ENCODE assay signal across 8 cellular contexts in the genomic region with DNA sequence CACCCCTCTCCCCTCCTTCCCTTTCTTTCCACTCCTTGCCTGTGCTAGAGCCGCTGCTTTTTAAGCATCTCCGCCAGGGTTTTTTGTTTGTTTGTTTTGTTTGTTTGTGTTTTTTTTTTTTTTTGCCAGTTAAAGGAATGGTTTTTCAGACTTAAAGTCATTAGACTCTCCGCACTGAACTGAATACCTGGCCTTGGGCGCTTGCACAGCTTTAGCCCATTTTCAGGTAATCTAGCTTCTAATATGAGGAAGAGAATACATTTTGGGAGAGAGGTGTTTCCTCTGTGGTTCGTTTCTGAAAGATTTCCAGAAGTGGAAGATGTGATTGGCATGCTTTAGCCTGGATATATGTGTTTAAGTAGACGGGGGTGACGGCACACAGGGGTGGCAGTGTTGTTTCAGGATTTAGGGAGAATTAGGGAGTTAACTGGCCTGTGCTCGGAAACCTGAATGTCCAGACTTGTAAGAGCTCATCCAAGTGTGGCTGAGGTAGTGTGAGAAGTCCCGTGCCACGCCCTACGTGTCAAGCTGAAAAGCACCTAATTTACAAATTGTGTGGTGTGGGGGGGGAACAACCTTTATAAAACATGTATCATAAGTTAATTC. TPM values are rescaled to one million over a fixed set of nuclear protein-coding genes. Genes with fewer than 3 reads are reported as not detected.
DNase-seq lines count a peak whose midpoint lies in the region; ATAC-seq, FAIRE-seq and TF ChIP-seq lines count a peak whose summit lies in the region.

No MANE protein-coding gene starts in this region.

- FAIRE-seq in GM12878 (lab: Jason Lieb, UNC), result no peak

- H3K27me3 ChIP-seq in heart right ventricle (no peaks in the 10 kb centered on the region), GM12878 (replicated peaks in 1 of 2; ENCODE audit: control insufficient read depth in 2 of 2, insufficient read depth in 2 of 2, low read length in 1 of 2) (no peaks in the 10 kb centered on the region), stomach smooth muscle (ENCODE audit: control insufficient read depth in 1 of 2, insufficient read depth in 2 of 2, low read length in 2 of 2) (no peaks in the 10 kb centered on the region)

- BruUV-seq in GM12878 (replicated peaks; lab: Mats Ljungman, UMichigan), result TSS peak; percentile 60

- H3K9ac ChIP-seq in GM12878 (ENCODE audit: control insufficient read depth, insufficient read depth, low read length) (peak overlapping the region; percentile 86), stomach smooth muscle (ENCODE audit: low read length in 2 of 2) (peak overlapping the region; percentile 71 to 96)

- RAD21 ChIA-PET in GM12878 (lab: Charles Lee; ENCODE audit: unreplicated experiment), result interaction anchor here (0.7 to 6.4 kb wide), 10 partner anchors 11 to 122 kb away, joined by 3 to 75 read pairs (median 6); no protein-coding TSS in a partner anchor

- POLR2A ChIA-PET in GM12878 (lab: Charles Lee), result interaction anchor here (0.9 to 5.0 kb wide), 6 partner anchors 13 to 110 kb away, joined by 3 to 64 read pairs (median 5); no protein-coding TSS in a partner anchor

- ATAC-seq in heart right ventricle (no peak), left ventricle myocardium superior (no peak), GM12878 (peak; percentile 39), GM21367 (IDR thresholded peaks at IDR 0.05; ENCODE audit: unreplicated experiment) (no peak), GM19351 (IDR thresholded peaks at IDR 0.05; ENCODE audit: unreplicated experiment) (no peak)

- H3K4me1 ChIP-seq in heart right ventricle, result peaks cover 0 to 76% (median 54%) of the 10 kb centered on the region in 9 donors
- peaks cover 11% of the 10 kb centered on the region for H3K4me1 ChIP-seq in GM12878 (ENCODE audit: control insufficient read depth, insufficient read depth, low read length)
- H3K4me1 ChIP-seq in stomach smooth muscle (ENCODE audit: control insufficient read depth, insufficient read depth, low read length), result peaks cover 8% of the 10 kb centered on the region

- H4K20me1 ChIP-seq in GM12878 (ENCODE audit: control insufficient read depth, insufficient read depth), result no peaks in the 10 kb centered on the region

- CTCF ChIA-PET in GM12878 (lab: Yijun Ruan, JAX), result interaction anchor here (0.8 to 5.0 kb wide), 10 partner anchors 10 to 122 kb away, joined by 3 to 36 read pairs (median 4); no protein-coding TSS in a partner anchor

- H3K4me3 ChIP-seq in heart right ventricle (peak overlapping the region; percentile 63 to 92 (median 88)), GM12878 (peak overlapping the region; percentile 88), stomach smooth muscle (ENCODE audit: low read length in 2 of 2) (peak overlapping the region; percentile 82 to 86)

- peaks cover 68% of the 10 kb centered on the region for H3K79me2 ChIP-seq in GM12878 (ENCODE audit: control insufficient read depth, insufficient read depth, low read length)

- 3 to 4% methylated on average over 11 of the region's 11 CpGs for WGBS in heart right ventricle, 2 donors
- WGBS in GM12878 (ENCODE audit: insufficient coverage, insufficient replicate concordance, low lambda C conversion rate, missing lambda C conversion rate), result under 1% methylated on average over 11 of the region's 11 CpGs

- TF ChIP-seq POLR2A in GM12878 (IDR thresholded peaks at IDR 0.05; ENCODE audit: low read depth, low read length), result no peak

- H3K27ac ChIP-seq in heart right ventricle (peak overlapping the region in 9 of 10 donors; percentile 91 to 97 (median 94)), GM12878 (ENCODE audit: control insufficient read depth, insufficient read depth) (peak overlapping the region; percentile 89), stomach smooth muscle (ENCODE audit: low read length) (peak overlapping the region; percentile 84)

- H3K9me3 ChIP-seq in heart right ventricle, result no peaks in the 10 kb centered on the region
- H3K9me3 ChIP-seq in GM12878 (replicated peaks; ENCODE audit: control insufficient read depth, insufficient read depth, low read length), result no peaks in the 10 kb centered on the region; the same call in 2 of the 3 replicates
- H3K9me3 ChIP-seq in stomach smooth muscle (ENCODE audit: control insufficient read depth in 2 of 2, low read length in 2 of 2), result no peaks in the 10 kb centered on the region

- in situ Hi-C loops in GM12878 (cut with MboI), result no loop called here

- TF ChIP-seq RAD21 in GM12878 (IDR thresholded peaks at IDR 0.05; ENCODE audit: insufficient read depth, low read depth, low read length), result no peak

- no peak for TF ChIP-seq CTCF in heart right ventricle (IDR thresholded peaks at IDR 0.05)
- TF ChIP-seq CTCF in GM12878 (IDR thresholded peaks at IDR 0.05 in 2 of 3, conservative IDR thresholded peaks at IDR 0.05 in 1 of 3; ENCODE audit: control insufficient read depth in 2 of 3, extremely low read depth in 1 of 3, insufficient read depth in 1 of 3, low read depth in 3 of 3, low read length in 3 of 3), result no peak; a peak in 1 of 6 replicates

- intact Hi-C loops in heart right ventricle (cut with DNase I), result loop anchor here in 5 of 10 donors (5.0 to 10.0 kb wide), 5 partner anchors 37 to 108 kb away; no protein-coding TSS in a partner anchor
- intact Hi-C loops in left ventricle myocardium superior (cut with micrococcal nuclease), result no loop called here
- intact Hi-C loops in GM12878 (cut with micrococcal nuclease; ENCODE audit: unreplicated experiment), result no loop called here

- peak overlapping the region; percentile 84 for H3K4me2 ChIP-seq in GM12878 (ENCODE audit: control insufficient read depth, insufficient read depth)

- no peak for TF ChIP-seq EP300 in GM12878 (IDR thresholded peaks at IDR 0.05; ENCODE audit: borderline replicate concordance in 1 of 2, control insufficient read depth in 1 of 2, low read depth in 2 of 2, low read length in 2 of 2)

- peak overlapping the region; percentile 58 for H2AFZ ChIP-seq in GM12878 (ENCODE audit: control insufficient read depth, low read depth, low read length)

- DNase-seq in heart right ventricle (no peak), left ventricle myocardium superior (no peak), NCI-H748 treated with DMSO at 0.1 percent for 48 hours (lab: John Stamatoyannopoulos, UW) (peak; percentile 13), GM12878 (ENCODE audit: low read depth, low spot score) (no peak), kidney tubule cell (ENCODE audit: low spot score) (peak; percentile 47)

- SMC1A ChIA-PET in GM12878 (lab: Charles Lee; ENCODE audit: uncharacterized antibody, unreplicated experiment), result interaction anchor here (0.6 to 6.9 kb wide), 18 partner anchors 8 to 126 kb away, joined by 3 to 82 read pairs (median 4); no protein-coding TSS in a partner anchor

- H3K36me3 ChIP-seq in heart right ventricle (peaks cover 0 to 2% (median 0%) of the 10 kb centered on the region in 9 donors), GM12878 (ENCODE audit: control insufficient read depth in 2 of 2, insufficient read depth in 2 of 2, low read length in 1 of 2) (no peaks in the 10 kb centered on the region), stomach smooth muscle (ENCODE audit: control insufficient read depth in 2 of 2, insufficient read depth in 2 of 2, low read length in 2 of 2) (no peaks in the 10 kb centered on the region)

TF ChIP-seq in GM12878, 131 proteins besides CTCF, POLR2A, EP300 and RAD21 (continues in another document):
- TF ChIP-seq RELA (IDR thresholded peaks at IDR 0.05; ENCODE audit: borderline replicate concordance, partially characterized antibody) (no peak), PAX5 (IDR thresholded peaks at IDR 0.05; ENCODE audit: borderline replicate concordance, low read depth, low read length) (peak; percentile 67; the same call in 1 of the 2 replicates), BACH1 (IDR thresholded peaks at IDR 0.05; ENCODE audit: borderline replicate concordance) (peak; percentile 48; the same call in 1 of the 2 replicates)

RNA-seq across cellular contexts. Expression of gene RALA, which starts 0.9 kb away (rescaled TPM):
- 10 to 100 TPM; 15.2 to 32.7 (median 22.4) TPM for total RNA-seq in heart right ventricle
- polyA plus RNA-seq in heart right ventricle, result 10 to 100 TPM; 18.8 to 21.6 TPM
- 38.0 TPM for total RNA-seq in left ventricle myocardium superior
- total RNA-seq in GM12878 (2013; cell fraction: nucleolus; rRNA removed), result 14.2 and 15.5 TPM in 2 replicates
- 7.5 and 8.7 TPM in 2 replicates for total RNA-seq in GM12878 (2014; rRNA removed)
- total RNA-seq in GM12878 (2014; rRNA removed; fragmentation: Illumina TruSeq; extraction: Trizol), result 23.5 and 26.3 TPM in 2 replicates
- 22.7 and 27.8 TPM in 2 replicates for total RNA-seq in GM12878 (2021)
- 11.7 TPM for polyA plus RNA-seq in GM12878 (2011; ENCODE audit: low read depth)
- 34.6 and 40.7 TPM in 2 replicates for polyA plus RNA-seq in GM12878 (2011; rRNA removed)
- 11.8 and 12.1 TPM in 2 replicates for polyA plus RNA-seq in GM12878 (2011; cell fraction: cytosol; rRNA removed)
- polyA plus RNA-seq in GM12878 (2011; cell fraction: nucleus; rRNA removed), result 9.0 and 11.2 TPM in 2 replicates
- 19.9 and 20.0 TPM in 2 replicates for polyA plus RNA-seq in GM12878 (2012)
- polyA plus RNA-seq in GM12878 (2014; fragmentation: Illumina TruSeq; extraction: Trizol), result 29.9 and 38.2 TPM in 2 replicates
- polyA plus RNA-seq in GM12878 (2014; fragmentation: Nextera tagmentation; extraction: Ambion mirVana), result 10 to 100 TPM in 1 of 2 experiments, 1 to 10 TPM in 1; 8.1 to 13.3 TPM
- polyA plus RNA-seq in GM12878 (2014; rRNA removed), result 17.8 and 20.6 TPM in 2 replicates
- polyA plus RNA-seq in GM12878 (2016; fragmentation: Nextera tagmentation; extraction: Ambion mirVana), result 10 to 100 TPM; 48.8 to 53.3 TPM
- polyA minus RNA-seq in GM12878 (2011; rRNA and poly(A)+ RNA removed), result 19.5 and 38.1 TPM in 2 replicates
- polyA minus RNA-seq in GM12878 (2011; cell fraction: cytosol; rRNA and poly(A)+ RNA removed), result 13.4 and 14.6 TPM in 2 replicates
- polyA minus RNA-seq in GM12878 (2011; cell fraction: nucleus; rRNA and poly(A)+ RNA removed), result 13.9 and 33.6 TPM in 2 replicates

RNA-seq across cellular contexts. Expression of gene YAE1, which starts 58.1 kb away (rescaled TPM):
- total RNA-seq in heart right ventricle, result 10 to 100 TPM; 10.8 to 19.6 (median 15.0) TPM
- 10 to 100 TPM; 20.2 to 34.3 TPM for polyA plus RNA-seq in heart right ventricle
- total RNA-seq in left ventricle myocardium superior, result 15.9 TPM
- total RNA-seq in GM12878 (2013; cell fraction: nucleolus; rRNA removed), result 83.8 and 93.1 TPM in 2 replicates
- 17.5 and 22.5 TPM in 2 replicates for total RNA-seq in GM12878 (2014; rRNA removed)
- 22.0 and 22.5 TPM in 2 replicates for total RNA-seq in GM12878 (2014; rRNA removed; fragmentation: Illumina TruSeq; extraction: Trizol)
- total RNA-seq in GM12878 (2021), result 12.3 and 13.5 TPM in 2 replicates
- 4.1 TPM for polyA plus RNA-seq in GM12878 (2011; ENCODE audit: low read depth)
- polyA plus RNA-seq in GM12878 (2011; rRNA removed), result 28.5 and 42.1 TPM in 2 replicates
- polyA plus RNA-seq in GM12878 (2011; cell fraction: cytosol; rRNA removed), result 5.7 and 7.6 TPM in 2 replicates
- 12.9 and 14.5 TPM in 2 replicates for polyA plus RNA-seq in GM12878 (2011; cell fraction: nucleus; rRNA removed)
- 9.1 and 11.7 TPM in 2 replicates for polyA plus RNA-seq in GM12878 (2012)
- polyA plus RNA-seq in GM12878 (2014; fragmentation: Illumina TruSeq; extraction: Trizol), result 18.2 and 19.7 TPM in 2 replicates
- polyA plus RNA-seq in GM12878 (2014; fragmentation: Nextera tagmentation; extraction: Ambion mirVana), result 10 to 100 TPM; 33.5 to 35.8 TPM
- polyA plus RNA-seq in GM12878 (2014; rRNA removed), result 18.2 and 21.0 TPM in 2 replicates
- polyA plus RNA-seq in GM12878 (2016; fragmentation: Nextera tagmentation; extraction: Ambion mirVana), result 10 to 100 TPM; 23.9 to 25.4 TPM
- 8.6 and 18.0 TPM in 2 replicates for polyA minus RNA-seq in GM12878 (2011; rRNA and poly(A)+ RNA removed)
- 3.2 and 11.3 TPM in 2 replicates for polyA minus RNA-seq in GM12878 (2011; cell fraction: cytosol; rRNA and poly(A)+ RNA removed)
- 18.0 and 29.3 TPM in 2 replicates for polyA minus RNA-seq in GM12878 (2011; cell fraction: nucleus; rRNA and poly(A)+ RNA removed)

Comparison
In these comparisons a context has a peak if more than half of its experiments do, and no peak if none do; other contexts are left out.
1. DNase-seq: peak in NCI-H748 treated with DMSO at 0.1 percent for 48 hours (single experiment) and kidney tubule cell (single experiment); none in heart right ventricle (0 of 2), left ventricle myocardium superior (single experiment) and GM12878 (single experiment).
2. Peak in every context shown above with its lines, with median percentiles within 50 percentile points of each other: H3K27ac ChIP-seq and H3K4me3 ChIP-seq.